ENCODE assay signal across 9 cellular contexts in genomic region chr20:51402201-51402600, GRCh38.
DNase-seq lines count a peak whose midpoint lies in the region; ATAC-seq and TF ChIP-seq lines count a peak whose summit lies in the region.
"Had no signal": no experiment of that assay in that cellular context is flagged by ENCODE, and none has a peak within 500 bp of the region (broad histone marks: within the 10 kb centered on the region; RNA-seq: fewer than 3 reads in every experiment).

No MANE protein-coding gene starts in this region.

- DNase-seq in AG08396 (ENCODE audit: low spot score) (peak; percentile 40), KBM-7 (peak; percentile 54), fibroblast of villous mesenchyme (ENCODE audit: low read depth) (peak; percentile 75), NCI-H1105 (lab: John Stamatoyannopoulos, UW) (no peak)
- DNase-seq in activated CD4-positive, alpha-beta T cell treated with anti-CD3 and anti-CD28 coated beads for 4 hours, result peak; percentile 41 to 53

- ATAC-seq in HG03039 (IDR thresholded peaks at IDR 0.05; ENCODE audit: unreplicated experiment) (no peak), HG03025 (IDR thresholded peaks at IDR 0.05; ENCODE audit: low FRiP score, unreplicated experiment) (no peak), GM21423 (IDR thresholded peaks at IDR 0.05; ENCODE audit: unreplicated experiment) (no peak)
- ATAC-seq: GM23338 had no signal

- no peak for TF ChIP-seq CTCF in fibroblast of villous mesenchyme (IDR thresholded peaks at IDR 0.05; ENCODE audit: insufficient read depth, low read depth, low read length)

- in situ Hi-C loops in KBM-7 (cut with MboI; ENCODE audit: low pct_unique_long_range_greater_than_20kb, low sequenced_read_pairs), result no loop called here

- H3K4me3 ChIP-seq in fibroblast of villous mesenchyme (ENCODE audit: low read depth, low read length), result no peak overlapping the region
- H3K4me3 ChIP-seq: GM23338 had no signal
